In the genomic region with DNA sequence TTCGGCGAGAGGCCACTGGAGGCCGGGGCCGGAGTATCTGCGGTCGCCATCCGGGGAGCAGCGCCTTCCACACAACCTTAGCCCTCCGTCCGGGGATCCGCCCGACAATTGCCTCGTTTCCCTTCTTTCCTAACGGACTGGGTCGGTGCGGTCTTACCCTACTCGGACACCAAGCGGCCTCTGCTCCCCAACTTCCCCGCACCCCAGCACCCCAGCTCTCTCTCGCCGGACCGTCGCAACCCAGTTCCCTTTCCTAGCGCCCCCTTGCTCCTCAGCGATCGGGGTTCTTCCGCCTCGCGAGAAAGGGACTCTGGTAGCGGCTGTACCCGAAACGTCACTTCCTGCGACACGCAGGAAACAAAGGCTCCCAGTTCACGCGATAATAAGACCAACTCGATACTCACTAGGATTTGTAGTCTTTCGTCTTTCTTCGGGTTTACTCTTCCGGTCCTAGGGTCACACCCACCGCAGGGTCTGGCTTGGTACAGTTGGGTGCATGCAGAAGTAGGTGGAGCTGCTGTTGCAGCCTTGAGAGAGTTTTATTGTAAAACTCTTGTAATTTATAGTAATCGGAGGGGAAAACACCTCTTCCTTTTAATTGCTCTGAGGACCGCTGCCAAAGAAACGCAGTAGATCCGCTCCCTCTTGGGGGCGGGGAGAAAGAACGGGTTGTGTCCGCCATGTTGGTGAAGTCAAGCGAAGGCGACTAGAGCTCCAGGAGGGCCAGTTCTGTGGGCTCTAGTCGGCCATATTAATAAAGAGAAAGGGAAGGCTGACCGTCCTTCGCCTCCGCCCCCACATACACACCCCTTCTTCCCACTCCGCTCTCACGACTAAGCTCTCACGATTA, we compare ENCODE assay signal across 1 cellular context.
A peak's percentile ranks its signal among the peaks of the same experiment; 100 is the strongest.
TF ChIP-seq lines count a peak whose summit lies in the region.

THAP2 (plus strand) TSS at position 741 of the 850 bp plus-strand sequence. CDS start 209 bp downstream, outside the sequence.
ZFC3H1 (minus strand) TSS at position 288 of the 850 bp plus-strand sequence; CDS start at position 50, 238 bp downstream.

TF ChIP-seq in HCT116, 20 proteins besides CTCF, POLR2A, EP300 and RAD21 (continued from another document):
- TF ChIP-seq, protein P1, sequence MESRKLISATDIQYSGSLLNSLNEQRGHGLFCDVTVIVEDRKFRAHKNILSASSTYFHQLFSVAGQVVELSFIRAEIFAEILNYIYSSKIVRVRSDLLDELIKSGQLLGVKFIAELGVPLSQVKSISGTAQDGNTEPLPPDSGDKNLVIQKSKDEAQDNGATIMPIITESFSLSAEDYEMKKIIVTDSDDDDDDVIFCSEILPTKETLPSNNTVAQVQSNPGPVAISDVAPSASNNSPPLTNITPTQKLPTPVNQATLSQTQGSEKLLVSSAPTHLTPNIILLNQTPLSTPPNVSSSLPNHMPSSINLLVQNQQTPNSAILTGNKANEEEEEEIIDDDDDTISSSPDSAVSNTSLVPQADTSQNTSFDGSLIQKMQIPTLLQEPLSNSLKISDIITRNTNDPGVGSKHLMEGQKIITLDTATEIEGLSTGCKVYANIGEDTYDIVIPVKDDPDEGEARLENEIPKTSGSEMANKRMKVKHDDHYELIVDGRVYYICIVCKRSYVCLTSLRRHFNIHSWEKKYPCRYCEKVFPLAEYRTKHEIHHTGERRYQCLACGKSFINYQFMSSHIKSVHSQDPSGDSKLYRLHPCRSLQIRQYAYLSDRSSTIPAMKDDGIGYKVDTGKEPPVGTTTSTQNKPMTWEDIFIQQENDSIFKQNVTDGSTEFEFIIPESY (IDR thresholded peaks at IDR 0.05; ENCODE audit: extremely low read depth, insufficient replicate concordance, low read length): peak; percentile 98
- TF ChIP-seq TCF7L2 (IDR thresholded peaks at IDR 0.05; ENCODE audit: borderline replicate concordance, extremely low read depth, insufficient read depth, insufficient read length) (peak; percentile 45), FOSL1 (IDR thresholded peaks at IDR 0.05; ENCODE audit: low read depth) (no peak), MAX (IDR thresholded peaks at IDR 0.05) (peak; percentile 32; the same call in 1 of the 2 replicates), SIN3A (IDR thresholded peaks at IDR 0.05; ENCODE audit: low read depth) (peak; percentile 79), ELF1 (IDR thresholded peaks at IDR 0.05; ENCODE audit: borderline replicate concordance, low read depth) (peak; percentile 86)
TF ChIP-seq in HCT116: peak in this region for 10.
